In the genomic region with DNA sequence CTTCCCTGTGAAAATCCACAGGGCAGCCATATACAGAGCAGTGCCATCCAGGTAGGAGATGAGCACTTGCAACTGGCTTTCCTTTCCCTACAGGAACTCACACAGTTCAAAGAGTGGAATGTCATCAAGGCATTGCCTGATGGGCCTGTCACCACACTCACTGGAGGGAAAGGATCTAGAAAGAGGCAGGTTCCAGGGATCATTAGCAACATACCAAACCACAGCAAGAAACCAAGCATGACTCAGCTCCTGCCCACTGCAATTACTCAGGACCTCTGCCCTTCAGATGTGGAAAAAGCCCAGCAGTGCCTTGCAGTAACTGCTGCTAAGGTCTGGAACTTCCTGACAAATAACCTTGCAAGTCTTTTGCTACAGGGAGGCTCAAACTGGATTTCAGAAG, we compare ENCODE assay signal across 8 cellular contexts.
A peak's percentile ranks its signal among the peaks of the same experiment; 100 is the strongest.
DNase-seq lines count a peak whose midpoint lies in the region; ATAC-seq and TF ChIP-seq lines count a peak whose summit lies in the region.

No MANE protein-coding gene starts in this region.

- H3K27me3 ChIP-seq in WERI-Rb-1 (ENCODE audit: insufficient read depth, low read depth, severe bottlenecking): peaks cover 2% of the 10 kb centered on the region

- ATAC-seq in SK-N-SH treated with all-trans-retinoic acid at 6 μM for 48 hours (peak; percentile 59), GM18519 (IDR thresholded peaks at IDR 0.05; ENCODE audit: low FRiP score, unreplicated experiment) (no peak), GM19467 (IDR thresholded peaks at IDR 0.05; ENCODE audit: unreplicated experiment) (no peak)
- ATAC-seq in natural killer cell treated with Interleukin-12 subunit alpha and Interleukin-12 subunit beta and Interleukin-15 and Interleukin-18, amount 100 ng/mL, for 72 hours: no peak

- no peak overlapping the region for H3K4me3 ChIP-seq in fibroblast of villous mesenchyme (ENCODE audit: low read depth, low read length)
- H3K4me3 ChIP-seq in WERI-Rb-1 (ENCODE audit: low read depth, low read length): no peak overlapping the region

- H3K9me3 Mint-ChIP-seq in natural killer cell treated with Interleukin-12 subunit alpha and Interleukin-12 subunit beta and Interleukin-15 and Interleukin-18, amount 100 ng/mL, for 72 hours: no peaks in the 10 kb centered on the region

- H3K9me3 ChIP-seq in WERI-Rb-1 (ENCODE audit: severe bottlenecking): no peaks in the 10 kb centered on the region

- peaks cover 0 to 10% of the 10 kb centered on the region in 2 donors for H3K27me3 Mint-ChIP-seq in natural killer cell treated with Interleukin-12 subunit alpha and Interleukin-12 subunit beta and Interleukin-15 and Interleukin-18, amount 100 ng/mL, for 72 hours

- H3K4me3 Mint-ChIP-seq in natural killer cell treated with Interleukin-12 subunit alpha and Interleukin-12 subunit beta and Interleukin-15 and Interleukin-18, amount 100 ng/mL, for 72 hours: no peak overlapping the region

- TF ChIP-seq CTCF in fibroblast of villous mesenchyme (IDR thresholded peaks at IDR 0.05; ENCODE audit: insufficient read depth, low read depth, low read length): no peak
- TF ChIP-seq CTCF in WERI-Rb-1 (IDR thresholded peaks at IDR 0.05; ENCODE audit: low read depth, low read length): no peak

- no peaks in the 10 kb centered on the region; the same call in 1 of the 2 replicates for H3K36me3 ChIP-seq in WERI-Rb-1

- H3K4me1 Mint-ChIP-seq in natural killer cell treated with Interleukin-12 subunit alpha and Interleukin-12 subunit beta and Interleukin-15 and Interleukin-18, amount 100 ng/mL, for 72 hours (ENCODE audit: low read depth in 2 of 2): peaks cover 4 to 9% of the 10 kb centered on the region in 2 donors

- no peaks in the 10 kb centered on the region for H3K36me3 Mint-ChIP-seq in natural killer cell treated with Interleukin-12 subunit alpha and Interleukin-12 subunit beta and Interleukin-15 and Interleukin-18, amount 100 ng/mL, for 72 hours

- no peak overlapping the region for H3K27ac Mint-ChIP-seq in natural killer cell treated with Interleukin-12 subunit alpha and Interleukin-12 subunit beta and Interleukin-15 and Interleukin-18, amount 100 ng/mL, for 72 hours

- no peak overlapping the region for H3K27ac ChIP-seq in WERI-Rb-1

- DNase-seq in AG08395 (ENCODE audit: low spot score) (peak; percentile 78), HCEC 1CT (peak; percentile 79), fibroblast of villous mesenchyme (ENCODE audit: low read depth) (peak; percentile 80), WERI-Rb-1 (no peak)
- no peak for DNase-seq in natural killer cell treated with Interleukin-12 subunit alpha and Interleukin-12 subunit beta and Interleukin-15 and Interleukin-18, amount 100 ng/mL, for 72 hours (ENCODE audit: low spot score)

TF ChIP-seq in SK-N-SH treated with all-trans-retinoic acid at 6 μM for 48 hours, 23 proteins besides CTCF, POLR2A, EP300 and RAD21:
- TF ChIP-seq PPARA (CRISPR knock-in tag; IDR thresholded peaks at IDR 0.05; ENCODE audit: borderline replicate concordance) (no peak), CSDC2 (CRISPR knock-in tag; IDR thresholded peaks at IDR 0.05) (no peak), BACH2 (CRISPR knock-in tag; IDR thresholded peaks at IDR 0.05; ENCODE audit: borderline replicate concordance) (no peak), ARNTL (CRISPR knock-in tag; IDR thresholded peaks at IDR 0.05; ENCODE audit: borderline replicate concordance, low read depth) (no peak), SNAI2 (CRISPR knock-in tag; IDR thresholded peaks at IDR 0.05) (no peak), ZNF8 (CRISPR knock-in tag; IDR thresholded peaks at IDR 0.05) (no peak), ZFP3 (CRISPR knock-in tag; IDR thresholded peaks at IDR 0.05) (no peak), ISL1 (CRISPR knock-in tag; IDR thresholded peaks at IDR 0.05) (no peak), ZFP30 (CRISPR knock-in tag; IDR thresholded peaks at IDR 0.05) (no peak), OSR1 (CRISPR knock-in tag; IDR thresholded peaks at IDR 0.05) (no peak)
- TF ChIP-seq, protein P1, sequence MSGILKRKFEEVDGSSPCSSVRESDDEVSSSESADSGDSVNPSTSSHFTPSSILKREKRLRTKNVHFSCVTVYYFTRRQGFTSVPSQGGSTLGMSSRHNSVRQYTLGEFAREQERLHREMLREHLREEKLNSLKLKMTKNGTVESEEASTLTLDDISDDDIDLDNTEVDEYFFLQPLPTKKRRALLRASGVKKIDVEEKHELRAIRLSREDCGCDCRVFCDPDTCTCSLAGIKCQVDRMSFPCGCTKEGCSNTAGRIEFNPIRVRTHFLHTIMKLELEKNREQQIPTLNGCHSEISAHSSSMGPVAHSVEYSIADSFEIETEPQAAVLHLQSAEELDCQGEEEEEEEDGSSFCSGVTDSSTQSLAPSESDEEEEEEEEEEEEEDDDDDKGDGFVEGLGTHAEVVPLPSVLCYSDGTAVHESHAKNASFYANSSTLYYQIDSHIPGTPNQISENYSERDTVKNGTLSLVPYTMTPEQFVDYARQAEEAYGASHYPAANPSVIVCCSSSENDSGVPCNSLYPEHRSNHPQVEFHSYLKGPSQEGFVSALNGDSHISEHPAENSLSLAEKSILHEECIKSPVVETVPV (CRISPR knock-in tag; IDR thresholded peaks at IDR 0.05): no peak

Comparison
In these comparisons a context has a peak if more than half of its experiments do, and no peak if none do; other contexts are left out.
1. DNase-seq: peak in AG08395 (single experiment), HCEC 1CT (single experiment) and fibroblast of villous mesenchyme (single experiment); none in natural killer cell treated with Interleukin-12 subunit alpha and Interleukin-12 subunit beta and Interleukin-15 and Interleukin-18, amount 100 ng/mL, for 72 hours (single experiment) and WERI-Rb-1 (single experiment).